ENCODE assay signal across 1 cellular context in the genomic region with DNA sequence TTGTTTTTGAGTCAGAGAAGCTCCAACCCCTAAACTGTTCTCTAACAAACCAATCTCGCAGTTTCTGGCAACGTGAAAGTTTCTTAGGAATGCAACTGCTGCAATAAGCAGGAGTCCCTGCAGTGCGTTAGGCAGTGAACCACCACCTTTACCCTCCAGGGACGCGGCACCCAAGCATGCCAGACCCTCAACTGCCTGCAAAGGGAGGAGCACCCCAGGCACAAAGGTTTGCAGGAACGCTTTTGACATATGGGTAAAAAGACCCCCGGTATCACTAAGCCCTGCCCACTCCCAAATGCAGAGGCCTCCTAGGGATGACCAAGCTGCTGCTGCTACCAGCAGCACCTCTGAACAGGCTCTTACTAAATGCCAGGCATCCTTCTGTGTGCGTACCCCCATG.
TF ChIP-seq lines count a peak whose summit lies in the region.

No MANE protein-coding gene starts in this region.

TF ChIP-seq in GM12878, 131 proteins besides CTCF, POLR2A, EP300 and RAD21:
- TF ChIP-seq RELA (IDR thresholded peaks at IDR 0.05; ENCODE audit: borderline replicate concordance, partially characterized antibody) (no peak), RUNX3 (IDR thresholded peaks at IDR 0.05; ENCODE audit: low read length) (no peak), IRF4 (IDR thresholded peaks at IDR 0.05; ENCODE audit: low read depth, low read length) (no peak), STAT3 (IDR thresholded peaks at IDR 0.05; ENCODE audit: low read depth, low read length) (no peak), ZNF622 (IDR thresholded peaks at IDR 0.05) (no peak), LARP7 (IDR thresholded peaks at IDR 0.05) (no peak), SMC3 (IDR thresholded peaks at IDR 0.05; ENCODE audit: borderline replicate concordance, low read length) (no peak), HDGF (IDR thresholded peaks at IDR 0.05) (no peak), SP1 (IDR thresholded peaks at IDR 0.05; ENCODE audit: low read depth, low read length) (no peak), MEF2B (IDR thresholded peaks at IDR 0.05; ENCODE audit: partially characterized antibody, poor library complexity, severe bottlenecking) (no peak), NBN (IDR thresholded peaks at IDR 0.05) (no peak), KAT2A (conservative IDR thresholded peaks at IDR 0.05; ENCODE audit: control insufficient read depth, low read depth, low read length) (no peak)
- TF ChIP-seq, protein P1, sequence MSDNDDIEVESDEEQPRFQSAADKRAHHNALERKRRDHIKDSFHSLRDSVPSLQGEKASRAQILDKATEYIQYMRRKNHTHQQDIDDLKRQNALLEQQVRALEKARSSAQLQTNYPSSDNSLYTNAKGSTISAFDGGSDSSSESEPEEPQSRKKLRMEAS (IDR thresholded peaks at IDR 0.05; ENCODE audit: low read depth, low read length), result no peak
